ENCODE assay signal across 24 cellular contexts in genomic region chr1:245461681-245462080, GRCh38.
"Had no signal": no experiment of that assay in that cellular context is flagged by ENCODE, and none has a peak within 500 bp of the region (broad histone marks: within the 10 kb centered on the region; RNA-seq: fewer than 3 reads in every experiment).

No MANE protein-coding gene starts in this region.

- H3K27me3 ChIP-seq: neural progenitor cell, ovary, right lobe of liver, sigmoid colon, stomach, thyroid gland, tibial nerve, upper lobe of right lung, uterus had no signal

- H3K4me3 ChIP-seq: neural progenitor cell, ovary, psoas muscle, right lobe of liver, sigmoid colon, stomach, thoracic aorta, thyroid gland, tibial nerve, upper lobe of right lung, uterus had no signal

- H3K4me1 ChIP-seq: neural progenitor cell, parathyroid adenoma, psoas muscle, right lobe of liver, sigmoid colon, stomach, thyroid gland, tibial nerve, upper lobe of right lung, uterus had no signal

- H3K79me2 ChIP-seq: parathyroid adenoma had no signal

- H2AFZ ChIP-seq: neural progenitor cell, parathyroid adenoma had no signal

- ATAC-seq: natural killer cell; psoas muscle; right cardiac atrium; right lobe of liver; stimulated activated effector memory CD8-positive, alpha-beta T cell treated with anti-CD3 and anti-CD28 coated beads, Interleukin-12 subunit alpha, Interleukin-12 subunit beta, amount 100 ng/mL, for 72 hours; stimulated activated naive B cell treated with anti-CD40 and anti-IgM and Interleukin-4, amounts not matched to agents 10 μg/mL and 1 μg/mL and 100 μg/mL, for 72 hours; upper lobe of right lung had no signal

- H3K4me2 ChIP-seq: neural progenitor cell had no signal

- DNase-seq: natural killer cell; occipital lobe; ovary; posterior cingulate gyrus; psoas muscle; right cardiac atrium; right lobe of liver; sigmoid colon; small intestine; stimulated activated CD4-positive, alpha-beta T cell treated with anti-CD3 and anti-CD28 coated beads, Interleukin-15, amount 100 ng/mL, for 24 hours; stimulated activated CD4-positive, alpha-beta T cell treated with anti-CD3 and anti-CD28 coated beads, Interleukin-2, amount 100 ng/mL, for 24 hours; stimulated activated CD4-positive, alpha-beta T cell treated with anti-CD3 and anti-CD28 coated beads, Interleukin-2, amount 100 ng/mL, for 48 hours; stimulated activated CD4-positive, alpha-beta T cell treated with anti-CD3 and anti-CD28 coated beads, Interleukin-4, amount 100 ng/mL, for 24 hours; stimulated activated naive B cell treated with anti-CD40 and anti-IgM and Interleukin-4, amounts not matched to agents 10 μg/mL and 1 μg/mL and 100 μg/mL, for 72 hours; stimulated activated naive CD4-positive, alpha-beta T cell treated with Interleukin-2 at 50 U/mL for 16 hours; stomach; thyroid gland; upper lobe of right lung; uterus had no signal

- H3K9ac ChIP-seq: neural progenitor cell, parathyroid adenoma had no signal

- H3K36me3 ChIP-seq: neural progenitor cell, ovary, right lobe of liver, sigmoid colon, stomach, thoracic aorta, thyroid gland, tibial nerve, upper lobe of right lung, uterus had no signal

- H3K27ac ChIP-seq: neural progenitor cell, ovary, parathyroid adenoma, psoas muscle, right lobe of liver, sigmoid colon, stomach, thoracic aorta, thyroid gland, tibial nerve, upper lobe of right lung, uterus had no signal

- H3K9me3 ChIP-seq: ovary, psoas muscle, right lobe of liver, sigmoid colon, stomach, thoracic aorta, thyroid gland, tibial nerve, upper lobe of right lung, uterus had no signal
